Comparison of ENCODE assay signal across 23 cellular contexts in genomic region chr20:5705827-5706226, GRCh38. TPM values are rescaled to one million over a fixed set of nuclear protein-coding genes. Genes with fewer than 3 reads are reported as not detected.
DNase-seq lines count a peak whose midpoint lies in the region; ATAC-seq, FAIRE-seq and TF ChIP-seq lines count a peak whose summit lies in the region.
"Had no signal": no experiment of that assay in that cellular context is flagged by ENCODE, and none has a peak within 500 bp of the region (broad histone marks: within the 10 kb centered on the region; RNA-seq: fewer than 3 reads in every experiment).

No MANE protein-coding gene starts in this region.

- H3K79me2 ChIP-seq in K562 (ENCODE audit: control insufficient read depth, insufficient read depth, low read length): no peaks in the 10 kb centered on the region

- no peaks in the 10 kb centered on the region for H3K9me3 Mint-ChIP-seq in naive thymus-derived CD4-positive, alpha-beta T cell
- H3K9me3 Mint-ChIP-seq: CD8-positive, alpha-beta T cell had no signal

- H3K18ac ChIP-seq in IMR-90 (ENCODE audit: low read depth, low read length): no peak overlapping the region

- H2BK20ac ChIP-seq in IMR-90 (ENCODE audit: low read depth, low read length): no peak overlapping the region

- no peak overlapping the region for H3K4me3 Mint-ChIP-seq in naive thymus-derived CD4-positive, alpha-beta T cell
- H3K4me3 Mint-ChIP-seq: B cell; CD8-positive, alpha-beta T cell had no signal

- H3K36me3 Mint-ChIP-seq in naive thymus-derived CD4-positive, alpha-beta T cell: no peaks in the 10 kb centered on the region
- H3K36me3 Mint-ChIP-seq: CD8-positive, alpha-beta T cell had no signal

- no peaks in the 10 kb centered on the region for H3K79me1 ChIP-seq in IMR-90 (ENCODE audit: low read depth in 1 of 2, low read length in 2 of 2)

- dilution Hi-C loops in IMR-90 (cut with HindIII; ENCODE audit: low sequenced_read_pairs, unreplicated experiment): no loop called here

- DNase-seq in IMR-90 (no peak), NCI-H69 (lab: John Stamatoyannopoulos, UW) (peak; percentile 52), K562 (ENCODE audit: extremely low read depth in 1 of 4, low spot score in 3 of 4) (peak in 1 of 4 experiments; percentile 12), OCI-M2 (lab: John Stamatoyannopoulos, UW; ENCODE audit: unreplicated experiment) (no peak), NCI-H345 (lab: John Stamatoyannopoulos, UW) (no peak), GDM1 (lab: John Stamatoyannopoulos, UW) (no peak)
- no peak for DNase-seq in naive thymus-derived CD4-positive, alpha-beta T cell
- DNase-seq: Caco-2; CD8-positive, alpha-beta T cell; KBM-7; MG63; NCI-H187; NCI-H2081 treated with DMSO at 0.1 percent for 48 hours; NCI-H2171 treated with DMSO at 0.1 percent for 48 hours; NCI-H774; Peyer's patch; SHP77 treated with DMSO at 0.1 percent for 48 hours; T-helper 2 cell had no signal

- H2BK5ac ChIP-seq in IMR-90 (ENCODE audit: low read depth, low read length, poor library complexity, severe bottlenecking): no peak overlapping the region

- H3K27me3 Mint-ChIP-seq in naive thymus-derived CD4-positive, alpha-beta T cell: no peaks in the 10 kb centered on the region

- FAIRE-seq in K562 (lab: Jason Lieb, UNC): no peak
- FAIRE-seq: GM19239, H54 had no signal

- H3K4me2 ChIP-seq in IMR-90 (ENCODE audit: low read depth, low read length): no peak overlapping the region
- H3K4me2 ChIP-seq in K562 (ENCODE audit: insufficient read depth, low read length): no peak overlapping the region

- H2BK15ac ChIP-seq in IMR-90 (ENCODE audit: low read depth, low read length): no peak overlapping the region

- no peak overlapping the region for H2AK5ac ChIP-seq in IMR-90 (ENCODE audit: low read depth, low read length)

- no TSS peak for BruUV-seq in IMR-90 (replicated peaks; lab: Mats Ljungman, UMichigan)
- no TSS peak for BruUV-seq in K562 (replicated peaks; lab: Mats Ljungman, UMichigan)

- H3K27ac ChIP-seq in IMR-90 (ENCODE audit: insufficient read depth, low read length) (no peak overlapping the region), K562 (ENCODE audit: extremely low read depth, low read depth, low read length) (no peak overlapping the region)
- no peak overlapping the region for H3K27ac ChIP-seq in naive thymus-derived CD4-positive, alpha-beta T cell (ENCODE audit: low read depth, low read length)
- H3K27ac ChIP-seq: C4-2B, Peyer's patch, SK-N-MC had no signal

- no peak overlapping the region for H3K56ac ChIP-seq in IMR-90 (ENCODE audit: extremely low read depth, insufficient read depth, low read length)

- intact Hi-C loops in IMR-90 (cut with micrococcal nuclease): no loop called here
- intact Hi-C loops in K562 (cut with micrococcal nuclease): loop anchor here (10.0 kb wide), 1 partner anchor 79 kb away; no protein-coding TSS in a partner anchor
- intact Hi-C loops in naive thymus-derived CD4-positive, alpha-beta T cell (cut with micrococcal nuclease): no loop called here

- no peak overlapping the region for H3K4ac ChIP-seq in IMR-90 (ENCODE audit: low read depth, low read length)

- TF ChIP-seq EP300 in K562 (IDR thresholded peaks at IDR 0.05; ENCODE audit: low read length): no peak

- no peak for TF ChIP-seq RAD21 in IMR-90 (IDR thresholded peaks at IDR 0.05; ENCODE audit: low read length)
- TF ChIP-seq RAD21 in K562 (CRISPR knock-in tag; conservative IDR thresholded peaks at IDR 0.05 in 1 of 2, IDR thresholded peaks at IDR 0.05 in 1 of 2): no peak

- peaks cover 0 to 3% (median 0%) of the 10 kb centered on the region in 7 donors for H3K4me1 Mint-ChIP-seq in naive thymus-derived CD4-positive, alpha-beta T cell
- H3K4me1 Mint-ChIP-seq: B cell had no signal

- H3K9me1 ChIP-seq in IMR-90 (ENCODE audit: insufficient read depth, low read length) (0 out of 2 replicates have a peak, but pooled peaks cover 3% of the 10 kb centered on the region), K562 (ENCODE audit: control insufficient read depth, insufficient read depth, low read length) (no peaks in the 10 kb centered on the region)

- POLR2A ChIA-PET in IMR-90 (lab: Charles Lee; ENCODE audit: unreplicated experiment): no interaction called here
- POLR2A ChIA-PET in K562 (lab: Yijun Ruan, JAX): interaction anchor here (0.6 to 0.7 kb wide), 3 partner anchors 9 to 311 kb away, joined by 3 to 4 read pairs (median 4); no protein-coding TSS in a partner anchor
- POLR2A ChIA-PET in naive thymus-derived CD4-positive, alpha-beta T cell (lab: Charles Lee): interaction anchor here (1.8 kb wide), 1 partner anchor 9 kb away, joined by 7 read pairs; no protein-coding TSS in a partner anchor

- H4K91ac ChIP-seq in IMR-90 (ENCODE audit: insufficient read depth, low read depth, low read length): no peak overlapping the region

- H4K8ac ChIP-seq in IMR-90 (ENCODE audit: low read depth in 2 of 2, low read length in 2 of 2): no peak overlapping the region

- H4K20me1 ChIP-seq in IMR-90 (ENCODE audit: insufficient read depth, low read length) (no peaks in the 10 kb centered on the region), K562 (replicated peaks; ENCODE audit: control insufficient read depth, insufficient read depth, low read length) (no peaks in the 10 kb centered on the region)

- no peak overlapping the region for H2BK120ac ChIP-seq in IMR-90 (ENCODE audit: low read depth, low read length)

- H3K4me3 ChIP-seq in IMR-90 (ENCODE audit: insufficient read depth, low read depth, low read length) (no peak overlapping the region), K562 (no peak overlapping the region)
- H3K4me3 ChIP-seq in naive thymus-derived CD4-positive, alpha-beta T cell (ENCODE audit: low read length): no peak overlapping the region
- H3K4me3 ChIP-seq: MG63, Peyer's patch, SK-N-MC had no signal

- H2AFZ ChIP-seq in IMR-90 (replicated peaks; ENCODE audit: low read length, poor library complexity) (peak overlapping the region; percentile 3), K562 (ENCODE audit: low read depth, low read length) (peak overlapping the region; percentile 82)

- H3K9ac ChIP-seq in IMR-90 (ENCODE audit: low read depth, low read length) (no peak overlapping the region), K562 (ENCODE audit: insufficient read depth in 1 of 2, low read depth in 2 of 2, low read length in 2 of 2) (0 out of 4 replicates have a peak overlapping the region, but pooled peaks of 1 of the 2 experiments have one; percentile 43)

- no peaks in the 10 kb centered on the region for H3K36me3 ChIP-seq in IMR-90 (ENCODE audit: control insufficient read depth, insufficient read depth, low read length)
- H3K36me3 ChIP-seq in K562 (ENCODE audit: control insufficient read depth, insufficient read depth, low read length): no peaks in the 10 kb centered on the region
- no peaks in the 10 kb centered on the region for H3K36me3 ChIP-seq in naive thymus-derived CD4-positive, alpha-beta T cell (ENCODE audit: control insufficient read depth in 2 of 3, insufficient read depth in 3 of 3, low read length in 3 of 3)
- H3K36me3 ChIP-seq: MG63, Peyer's patch had no signal

- no peak overlapping the region for H3K14ac ChIP-seq in IMR-90 (replicated peaks; ENCODE audit: low read depth, low read length)

- in situ Hi-C loops in IMR-90 (cut with MboI; ENCODE audit: low sequenced_read_pairs) (no loop called here), K562 (cut with MboI) (no loop called here)

- H3K27me3 ChIP-seq in IMR-90 (ENCODE audit: control insufficient read depth, insufficient read depth, low read length): peaks cover 2% of the 10 kb centered on the region
- no peaks in the 10 kb centered on the region for H3K27me3 ChIP-seq in K562 (ENCODE audit: control insufficient read depth in 2 of 2, insufficient read depth in 2 of 2, low read length in 2 of 2)
- no peaks in the 10 kb centered on the region for H3K27me3 ChIP-seq in naive thymus-derived CD4-positive, alpha-beta T cell (ENCODE audit: control insufficient read depth in 2 of 2, insufficient read depth in 2 of 2, low read length in 2 of 2)
- H3K27me3 ChIP-seq: MG63, Peyer's patch had no signal

- no peak overlapping the region for H2AK9ac ChIP-seq in IMR-90 (replicated peaks; ENCODE audit: low read depth, low read length, poor library complexity)

- TF ChIP-seq CTCF in IMR-90 (conservative IDR thresholded peaks at IDR 0.05; ENCODE audit: low read depth, low read length) (no peak), K562 (IDR thresholded peaks at IDR 0.05 in 2 of 3, conservative IDR thresholded peaks at IDR 0.05 in 1 of 3; ENCODE audit: insufficient read depth in 2 of 3, low read depth in 1 of 3, low read length in 3 of 3) (no peak)

- peak overlapping the region in 1 of 9 donors; percentile 32 for H3K27ac Mint-ChIP-seq in naive thymus-derived CD4-positive, alpha-beta T cell
- H3K27ac Mint-ChIP-seq: B cell; CD8-positive, alpha-beta T cell had no signal

- TF ChIP-seq POLR2A in IMR-90 (IDR thresholded peaks at IDR 0.05; ENCODE audit: low read depth, low read length) (no peak), K562 (conservative IDR thresholded peaks at IDR 0.05) (no peak)

- no peak overlapping the region for H3K23ac ChIP-seq in IMR-90 (ENCODE audit: low read depth, low read length)

- peak overlapping the region; percentile 2; the same call in 1 of the 2 replicates for H4K5ac ChIP-seq in IMR-90 (ENCODE audit: low read depth, low read length)

- ATAC-seq in IMR-90 (ENCODE audit: low read depth): no peak
- ATAC-seq in K562: peak; percentile 72
- no peak for ATAC-seq in naive thymus-derived CD4-positive, alpha-beta T cell
- ATAC-seq: CD8-positive, alpha-beta T cell had no signal

- peaks cover 3% of the 10 kb centered on the region; the same call in 1 of the 2 replicates for H3K9me3 ChIP-seq in IMR-90 (ENCODE audit: control insufficient read depth, insufficient read depth, low read length)
- no peaks in the 10 kb centered on the region for H3K9me3 ChIP-seq in K562 (replicated peaks; ENCODE audit: control insufficient read depth, insufficient read depth, low read depth, low read length)
- H3K9me3 ChIP-seq in naive thymus-derived CD4-positive, alpha-beta T cell (ENCODE audit: control insufficient read depth in 2 of 3, low read length in 3 of 3): no peaks in the 10 kb centered on the region
- H3K9me3 ChIP-seq: Caco-2, MG63, Peyer's patch had no signal

- WGBS in IMR-90 (ENCODE audit: extremely low coverage in 2 of 2, insufficient read length in 1 of 2), 2 experiments: 100% methylated on average over 2 of the region's 6 CpGs; no CpG with 5 or more reads in 1 of the 2 experiments
- WGBS in K562 (ENCODE audit: insufficient coverage, low coverage, missing lambda C conversion rate): 56% methylated on average over 6 of the region's 6 CpGs

- H3K4me1 ChIP-seq in IMR-90 (ENCODE audit: control insufficient read depth, insufficient read depth, low read length) (0 out of 2 replicates have a peak, but pooled peaks cover 2% of the 10 kb centered on the region), K562 (replicated peaks in 1 of 2; ENCODE audit: control insufficient read depth in 2 of 2, insufficient read depth in 2 of 2, low read length in 2 of 2) (peaks cover 2 to 15% of the 10 kb centered on the region in 2 experiments; a peak in 2 of 5 replicates)
- no peaks in the 10 kb centered on the region for H3K4me1 ChIP-seq in naive thymus-derived CD4-positive, alpha-beta T cell (ENCODE audit: control insufficient read depth in 2 of 2, insufficient read depth in 2 of 2, low read length in 2 of 2)
- H3K4me1 ChIP-seq: Peyer's patch had no signal

- CTCF ChIA-PET in IMR-90 (lab: Yijun Ruan, JAX): no interaction called here
- CTCF ChIA-PET in K562 (lab: Yijun Ruan, JAX; ENCODE audit: low intra/inter-chr PET ratio): no interaction called here
- CTCF ChIA-PET in naive thymus-derived CD4-positive, alpha-beta T cell (lab: Charles Lee): no interaction called here

RNA-seq across cellular contexts. Expression of gene SHLD1, which starts 44.4 kb away (rescaled TPM):
- total RNA-seq in IMR-90 (2012; rRNA removed) (1.9 and 3.0 TPM in 2 replicates), K562 (2014; rRNA removed) (3.7 and 3.8 TPM in 2 replicates), K562 (2014; rRNA removed; fragmentation: Illumina TruSeq; extraction: Trizol) (6.9 and 7.9 TPM in 2 replicates), K562 (2015; rRNA removed; fragmentation: Illumina TruSeq; extraction: Trizol) (7.4 and 8.2 TPM in 2 replicates), K562 (2021) (5.9 and 7.3 TPM in 2 replicates)
- polyA plus RNA-seq in IMR-90 (2012; rRNA removed) (2.2 and 2.6 TPM in 2 replicates), K562 (2011; rRNA removed) (12.1 and 13.9 TPM in 2 replicates), K562 (2014; fragmentation: Illumina TruSeq; extraction: Trizol) (6.2 and 7.6 TPM in 2 replicates), K562 (2014; fragmentation: Nextera tagmentation; extraction: Ambion mirVana) (10 to 100 TPM; 20.7 to 21.6 TPM), K562 (2014; rRNA removed) (7.3 and 8.4 TPM in 2 replicates)
- 2.3 and 2.6 TPM in 2 replicates for polyA plus RNA-seq in IMR-90 (2012; cell fraction: cytosol; rRNA removed)
- 1.3 and 2.8 TPM in 2 replicates for polyA plus RNA-seq in IMR-90 (2012; cell fraction: nucleus; rRNA removed; ENCODE audit: low replicate concordance)
- 5.6 and 11.8 TPM in 2 replicates for total RNA-seq in K562 (2011; cell fraction: chromatin; rRNA removed; ENCODE audit: low replicate concordance)
- total RNA-seq in K562 (2011; cell fraction: nucleolus; rRNA removed): 4.9 and 9.7 TPM in 2 replicates
- 9.7 and 12.2 TPM in 2 replicates for total RNA-seq in K562 (2011; cell fraction: nucleoplasm; rRNA removed)
- 8.1 and 13.8 TPM in 2 replicates for polyA plus RNA-seq in K562 (2011; cell fraction: cytosol; rRNA removed)
- polyA plus RNA-seq in K562 (2011; cell fraction: nucleus; rRNA removed): 3.7 and 7.9 TPM in 2 replicates
- polyA plus RNA-seq in K562 (2012): 8.9 and 9.1 TPM in 2 replicates
- polyA minus RNA-seq in K562 (2011; rRNA and poly(A)+ RNA removed): 4.9 and 5.3 TPM in 2 replicates
- 1.2 and 1.5 TPM in 2 replicates for polyA minus RNA-seq in K562 (2011; cell fraction: cytosol; rRNA and poly(A)+ RNA removed)
- polyA minus RNA-seq in K562 (2011; cell fraction: nucleus; rRNA and poly(A)+ RNA removed): 3.6 and 8.0 TPM in 2 replicates
- total RNA-seq in naive thymus-derived CD4-positive, alpha-beta T cell: 10 to 100 TPM; 12.1 to 14.2 (median 13.2) TPM
- polyA plus RNA-seq in naive thymus-derived CD4-positive, alpha-beta T cell: 10 to 100 TPM; 17.7 to 20.7 TPM
